1 cellular context compared by ENCODE assay signal in the genomic region with DNA sequence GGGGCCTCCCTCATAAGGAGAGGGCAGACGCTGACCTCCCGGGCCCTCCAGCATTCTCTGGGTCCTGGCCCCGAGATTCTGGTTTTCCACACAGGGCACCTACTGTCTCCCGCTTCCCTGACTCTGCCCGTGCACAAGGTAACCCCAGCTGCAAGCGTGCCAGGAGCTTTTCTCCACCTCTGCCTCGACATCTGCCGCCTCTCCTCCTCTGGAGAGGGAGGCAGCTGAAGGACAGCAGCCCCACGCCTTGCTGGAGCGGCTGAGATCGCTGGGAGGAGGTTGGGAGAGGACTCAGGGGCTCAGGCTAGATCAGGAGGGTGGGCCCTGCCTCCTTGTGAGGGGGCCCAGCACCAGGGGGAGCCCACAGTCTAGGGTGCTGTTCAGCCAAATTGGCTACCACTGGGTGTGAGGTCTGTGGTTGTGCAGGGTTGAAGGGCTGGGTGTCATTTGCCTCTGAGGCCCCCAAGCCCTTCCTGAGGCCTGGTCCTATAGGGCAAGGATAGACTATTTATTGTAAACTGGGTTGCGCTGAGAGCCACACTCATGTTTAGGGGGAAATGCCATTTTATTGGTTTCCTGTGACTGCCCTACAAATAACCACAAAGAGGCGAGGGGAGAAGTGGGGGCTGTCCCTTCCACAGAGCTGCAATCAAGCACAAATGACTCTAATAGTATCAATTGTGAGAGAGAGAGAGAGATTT.
A peak's percentile ranks its signal among the peaks of the same experiment; 100 is the strongest.
TF ChIP-seq lines count a peak whose summit lies in the region.

No MANE protein-coding gene starts in this region.

TF ChIP-seq in HepG2, 621 proteins besides CTCF, POLR2A, EP300 and RAD21 (continued from another document and continues in another):
- no peak for TF ChIP-seq NKX3-1 (CRISPR knock-in tag; IDR thresholded peaks at IDR 0.05)
- TF ChIP-seq ZNF724P (CRISPR knock-in tag; IDR thresholded peaks at IDR 0.05; ENCODE audit: borderline replicate concordance), result 0 out of 2 replicates have a peak, but pooled peaks have one; percentile 15
- TF ChIP-seq WIZ (CRISPR knock-in tag; IDR thresholded peaks at IDR 0.05), result no peak
- TF ChIP-seq FOSL2 (CRISPR knock-in tag; IDR thresholded peaks at IDR 0.05), result no peak
- TF ChIP-seq SAP130 (CRISPR knock-in tag; IDR thresholded peaks at IDR 0.05; ENCODE audit: low read depth), result peak; percentile 52
- TF ChIP-seq, protein P1, sequence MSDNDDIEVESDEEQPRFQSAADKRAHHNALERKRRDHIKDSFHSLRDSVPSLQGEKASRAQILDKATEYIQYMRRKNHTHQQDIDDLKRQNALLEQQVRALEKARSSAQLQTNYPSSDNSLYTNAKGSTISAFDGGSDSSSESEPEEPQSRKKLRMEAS (IDR thresholded peaks at IDR 0.05), result no peak
- no peak; the same call in 1 of the 2 replicates for TF ChIP-seq FOXK1 (CRISPR knock-in tag; IDR thresholded peaks at IDR 0.05; ENCODE audit: borderline replicate concordance, low read depth)
- no peak for TF ChIP-seq MED13 (CRISPR knock-in tag; IDR thresholded peaks at IDR 0.05)
- TF ChIP-seq DPF2 (CRISPR knock-in tag; IDR thresholded peaks at IDR 0.05; ENCODE audit: borderline replicate concordance, low read depth), result no peak
- no peak for TF ChIP-seq KAT2B (IDR thresholded peaks at IDR 0.05; ENCODE audit: borderline replicate concordance, low read depth, low read length)
- TF ChIP-seq HIVEP1 (CRISPR knock-in tag; IDR thresholded peaks at IDR 0.05), result no peak
- TF ChIP-seq KLF11 (CRISPR knock-in tag; IDR thresholded peaks at IDR 0.05), result no peak
- TF ChIP-seq, protein P2, sequence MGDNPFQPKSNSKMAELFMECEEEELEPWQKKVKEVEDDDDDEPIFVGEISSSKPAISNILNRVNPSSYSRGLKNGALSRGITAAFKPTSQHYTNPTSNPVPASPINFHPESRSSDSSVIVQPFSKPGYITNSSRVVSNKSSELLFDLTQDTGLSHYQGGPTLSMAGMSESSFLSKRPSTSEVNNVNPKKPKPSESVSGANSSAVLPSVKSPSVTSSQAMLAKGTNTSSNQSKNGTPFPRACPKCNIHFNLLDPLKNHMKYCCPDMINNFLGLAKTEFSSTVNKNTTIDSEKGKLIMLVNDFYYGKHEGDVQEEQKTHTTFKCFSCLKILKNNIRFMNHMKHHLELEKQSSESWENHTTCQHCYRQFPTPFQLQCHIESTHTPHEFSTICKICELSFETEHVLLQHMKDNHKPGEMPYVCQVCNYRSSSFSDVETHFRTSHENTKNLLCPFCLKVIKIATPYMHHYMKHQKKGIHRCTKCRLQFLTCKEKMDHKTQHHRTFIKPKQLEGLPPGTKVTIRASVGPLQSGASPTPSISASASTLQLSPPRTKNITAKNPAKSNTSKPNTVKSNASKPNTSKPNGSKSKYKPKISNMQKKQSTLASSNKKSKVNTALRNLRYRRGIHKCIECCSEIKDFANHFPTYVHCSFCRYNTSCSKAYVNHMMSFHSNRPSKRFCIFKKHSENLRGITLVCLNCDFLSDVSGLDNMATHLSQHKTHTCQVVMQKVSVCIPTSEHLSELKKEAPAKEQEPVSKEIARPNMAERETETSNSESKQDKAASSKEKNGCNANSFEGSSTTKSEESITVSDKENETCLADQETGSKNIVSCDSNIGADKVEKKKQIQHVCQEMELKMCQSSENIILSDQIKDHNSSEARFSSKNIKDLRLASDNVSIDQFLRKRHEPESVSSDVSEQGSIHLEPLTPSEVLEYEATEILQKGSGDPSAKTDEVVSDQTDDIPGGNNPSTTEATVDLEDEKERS (CRISPR knock-in tag; IDR thresholded peaks at IDR 0.05), result no peak
- TF ChIP-seq IKZF5 (CRISPR knock-in tag; IDR thresholded peaks at IDR 0.05), result no peak
- TF ChIP-seq POLR2AphosphoS5 (IDR thresholded peaks at IDR 0.05; ENCODE audit: low read depth, low read length), result no peak
- no peak for TF ChIP-seq ZNF33A (CRISPR knock-in tag; IDR thresholded peaks at IDR 0.05; ENCODE audit: borderline replicate concordance)
- no peak for TF ChIP-seq ZNF850 (CRISPR knock-in tag; conservative IDR thresholded peaks at IDR 0.05)
- TF ChIP-seq PLRG1 (conservative IDR thresholded peaks at IDR 0.05), result no peak
- no peak for TF ChIP-seq IRX3 (CRISPR knock-in tag; IDR thresholded peaks at IDR 0.05; ENCODE audit: borderline replicate concordance, low read depth)
- TF ChIP-seq, protein P3, sequence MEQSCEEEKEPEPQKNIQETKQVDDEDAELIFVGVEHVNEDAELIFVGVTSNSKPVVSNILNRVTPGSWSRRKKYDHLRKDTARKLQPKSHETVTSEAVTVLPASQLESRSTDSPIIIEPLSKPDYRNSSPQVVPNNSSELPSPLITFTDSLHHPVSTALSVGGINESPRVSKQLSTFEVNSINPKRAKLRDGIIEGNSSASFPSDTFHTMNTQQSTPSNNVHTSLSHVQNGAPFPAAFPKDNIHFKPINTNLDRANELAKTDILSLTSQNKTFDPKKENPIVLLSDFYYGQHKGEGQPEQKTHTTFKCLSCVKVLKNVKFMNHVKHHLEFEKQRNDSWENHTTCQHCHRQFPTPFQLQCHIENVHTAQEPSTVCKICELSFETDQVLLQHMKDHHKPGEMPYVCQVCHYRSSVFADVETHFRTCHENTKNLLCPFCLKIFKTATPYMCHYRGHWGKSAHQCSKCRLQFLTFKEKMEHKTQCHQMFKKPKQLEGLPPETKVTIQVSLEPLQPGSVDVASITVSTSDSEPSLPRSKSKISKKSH (CRISPR knock-in tag; IDR thresholded peaks at IDR 0.05; ENCODE audit: borderline replicate concordance), result 0 out of 2 replicates have a peak, but pooled peaks have one; percentile 43
- TF ChIP-seq KDM1A (CRISPR knock-in tag; IDR thresholded peaks at IDR 0.05), result no peak
- TF ChIP-seq ZNF430 (CRISPR knock-in tag; IDR thresholded peaks at IDR 0.05), result no peak
- TF ChIP-seq RFXAP (CRISPR knock-in tag; IDR thresholded peaks at IDR 0.05; ENCODE audit: borderline replicate concordance), result no peak
- TF ChIP-seq ZNF225 (CRISPR knock-in tag; IDR thresholded peaks at IDR 0.05), result peak; percentile 75; the same call in 1 of the 2 replicates
- 0 out of 2 replicates have a peak, but pooled peaks have one; percentile 28 for TF ChIP-seq MEF2D (CRISPR knock-in tag; IDR thresholded peaks at IDR 0.05)
- TF ChIP-seq STAG1 (CRISPR knock-in tag; IDR thresholded peaks at IDR 0.05), result peak; percentile 84
- TF ChIP-seq ZBTB14 (CRISPR knock-in tag; IDR thresholded peaks at IDR 0.05), result no peak
- TF ChIP-seq TAF1 (CRISPR knock-in tag; IDR thresholded peaks at IDR 0.05), result no peak
- TF ChIP-seq ZBTB38 (CRISPR knock-in tag; IDR thresholded peaks at IDR 0.05), result peak; percentile 80; the same call in 1 of the 2 replicates
- no peak for TF ChIP-seq ZMYM3 (CRISPR knock-in tag; IDR thresholded peaks at IDR 0.05)
- no peak for TF ChIP-seq XRCC5 (optimal IDR thresholded peaks at IDR 0.05; ENCODE audit: low read length)
- TF ChIP-seq, protein P4, sequence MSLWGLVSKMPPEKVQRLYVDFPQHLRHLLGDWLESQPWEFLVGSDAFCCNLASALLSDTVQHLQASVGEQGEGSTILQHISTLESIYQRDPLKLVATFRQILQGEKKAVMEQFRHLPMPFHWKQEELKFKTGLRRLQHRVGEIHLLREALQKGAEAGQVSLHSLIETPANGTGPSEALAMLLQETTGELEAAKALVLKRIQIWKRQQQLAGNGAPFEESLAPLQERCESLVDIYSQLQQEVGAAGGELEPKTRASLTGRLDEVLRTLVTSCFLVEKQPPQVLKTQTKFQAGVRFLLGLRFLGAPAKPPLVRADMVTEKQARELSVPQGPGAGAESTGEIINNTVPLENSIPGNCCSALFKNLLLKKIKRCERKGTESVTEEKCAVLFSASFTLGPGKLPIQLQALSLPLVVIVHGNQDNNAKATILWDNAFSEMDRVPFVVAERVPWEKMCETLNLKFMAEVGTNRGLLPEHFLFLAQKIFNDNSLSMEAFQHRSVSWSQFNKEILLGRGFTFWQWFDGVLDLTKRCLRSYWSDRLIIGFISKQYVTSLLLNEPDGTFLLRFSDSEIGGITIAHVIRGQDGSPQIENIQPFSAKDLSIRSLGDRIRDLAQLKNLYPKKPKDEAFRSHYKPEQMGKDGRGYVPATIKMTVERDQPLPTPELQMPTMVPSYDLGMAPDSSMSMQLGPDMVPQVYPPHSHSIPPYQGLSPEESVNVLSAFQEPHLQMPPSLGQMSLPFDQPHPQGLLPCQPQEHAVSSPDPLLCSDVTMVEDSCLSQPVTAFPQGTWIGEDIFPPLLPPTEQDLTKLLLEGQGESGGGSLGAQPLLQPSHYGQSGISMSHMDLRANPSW (CRISPR knock-in tag; IDR thresholded peaks at IDR 0.05; ENCODE audit: borderline replicate concordance), result peak; percentile 47; the same call in 1 of the 2 replicates
- no peak for TF ChIP-seq ZNF33B (CRISPR knock-in tag; IDR thresholded peaks at IDR 0.05)
- no peak for TF ChIP-seq SMARCE1 (IDR thresholded peaks at IDR 0.05; ENCODE audit: borderline replicate concordance)
- TF ChIP-seq RFXANK (CRISPR knock-in tag; IDR thresholded peaks at IDR 0.05), result no peak
- TF ChIP-seq, protein P5, sequence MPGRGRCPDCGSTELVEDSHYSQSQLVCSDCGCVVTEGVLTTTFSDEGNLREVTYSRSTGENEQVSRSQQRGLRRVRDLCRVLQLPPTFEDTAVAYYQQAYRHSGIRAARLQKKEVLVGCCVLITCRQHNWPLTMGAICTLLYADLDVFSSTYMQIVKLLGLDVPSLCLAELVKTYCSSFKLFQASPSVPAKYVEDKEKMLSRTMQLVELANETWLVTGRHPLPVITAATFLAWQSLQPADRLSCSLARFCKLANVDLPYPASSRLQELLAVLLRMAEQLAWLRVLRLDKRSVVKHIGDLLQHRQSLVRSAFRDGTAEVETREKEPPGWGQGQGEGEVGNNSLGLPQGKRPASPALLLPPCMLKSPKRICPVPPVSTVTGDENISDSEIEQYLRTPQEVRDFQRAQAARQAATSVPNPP (CRISPR knock-in tag; IDR thresholded peaks at IDR 0.05), result no peak
- TF ChIP-seq MAF1 (CRISPR knock-in tag; IDR thresholded peaks at IDR 0.05; ENCODE audit: borderline replicate concordance), result no peak
- TF ChIP-seq ZMYM2 (CRISPR knock-in tag; IDR thresholded peaks at IDR 0.05), result 0 out of 2 replicates have a peak, but pooled peaks have one; percentile 10
- no peak for TF ChIP-seq HNRNPK (IDR thresholded peaks at IDR 0.05; ENCODE audit: low read depth, low read length, poor library complexity, severe bottlenecking)
- no peak for TF ChIP-seq ZNF34 (CRISPR knock-in tag; IDR thresholded peaks at IDR 0.05; ENCODE audit: borderline replicate concordance)
- TF ChIP-seq, protein P6, sequence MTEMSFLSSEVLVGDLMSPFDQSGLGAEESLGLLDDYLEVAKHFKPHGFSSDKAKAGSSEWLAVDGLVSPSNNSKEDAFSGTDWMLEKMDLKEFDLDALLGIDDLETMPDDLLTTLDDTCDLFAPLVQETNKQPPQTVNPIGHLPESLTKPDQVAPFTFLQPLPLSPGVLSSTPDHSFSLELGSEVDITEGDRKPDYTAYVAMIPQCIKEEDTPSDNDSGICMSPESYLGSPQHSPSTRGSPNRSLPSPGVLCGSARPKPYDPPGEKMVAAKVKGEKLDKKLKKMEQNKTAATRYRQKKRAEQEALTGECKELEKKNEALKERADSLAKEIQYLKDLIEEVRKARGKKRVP (CRISPR knock-in tag; IDR thresholded peaks at IDR 0.05), result no peak
- no peak for TF ChIP-seq PREB (CRISPR knock-in tag; IDR thresholded peaks at IDR 0.05)
- TF ChIP-seq BORCS8-MEF2B (CRISPR knock-in tag; IDR thresholded peaks at IDR 0.05), result no peak
- TF ChIP-seq ZNF326 (CRISPR knock-in tag; IDR thresholded peaks at IDR 0.05; ENCODE audit: borderline replicate concordance), result no peak
- TF ChIP-seq ARID4A (CRISPR knock-in tag; IDR thresholded peaks at IDR 0.05; ENCODE audit: borderline replicate concordance), result 0 out of 2 replicates have a peak, but pooled peaks have one; percentile 19
